Comparison of ENCODE assay signal across 12 cellular contexts in genomic region chr6:31354788-31355539, GRCh38. TPM values are rescaled to one million over a fixed set of nuclear protein-coding genes. Genes with fewer than 3 reads are reported as not detected.
A peak's percentile ranks its signal among the peaks of the same experiment; 100 is the strongest.
DNase-seq lines count a peak whose midpoint lies in the region; ATAC-seq and TF ChIP-seq lines count a peak whose summit lies in the region.
"Had no signal": no experiment of that assay in that cellular context is flagged by ENCODE, and none has a peak within 500 bp of the region (broad histone marks: within the 10 kb centered on the region; RNA-seq: fewer than 3 reads in every experiment).

No MANE protein-coding gene starts in this region.

- no peak overlapping the region for H2AFZ ChIP-seq in Karpas-422 (ENCODE audit: low read length)

- peaks cover 14% of the 10 kb centered on the region; the same call in 1 of the 2 replicates for H4K20me1 ChIP-seq in Karpas-422 (ENCODE audit: insufficient read depth, low read depth, low read length)

- no peaks in the 10 kb centered on the region for H3K27me3 Mint-ChIP-seq in CD8-positive, alpha-beta T cell (ENCODE audit: low read depth)

- peak overlapping the region; percentile 81 for H3K27ac Mint-ChIP-seq in CD8-positive, alpha-beta T cell
- H3K27ac Mint-ChIP-seq: mesothelial cell of epicardium had no signal

- peaks cover 29% of the 10 kb centered on the region for H3K36me3 ChIP-seq in CD8-positive, alpha-beta T cell (ENCODE audit: insufficient read depth, low read length)
- H3K36me3 ChIP-seq in Karpas-422 (ENCODE audit: insufficient read depth, low read length) (peaks cover 13% of the 10 kb centered on the region), ovary (no peaks in the 10 kb centered on the region), MG63 (no peaks in the 10 kb centered on the region), A673 (ENCODE audit: insufficient read depth, low read length, poor library complexity, severe bottlenecking) (no peaks in the 10 kb centered on the region)

- CTCF ChIA-PET in CD8-positive, alpha-beta T cell (lab: Charles Lee) = interaction anchor here (2.8 kb wide), 1 partner anchor 12 kb away, joined by 27 read pairs; no protein-coding TSS in a partner anchor
- CTCF ChIA-PET in A673 (lab: Charles Lee) = no interaction called here

- DNase-seq in CD8-positive, alpha-beta T cell = peak in 2 of 7 experiments; percentile 21 to 30
- no peak for DNase-seq in Karpas-422
- no peak for DNase-seq in dorsolateral prefrontal cortex
- DNase-seq in ovary = peak in 1 of 5 donors; percentile 19
- DNase-seq in MG63 = no peak
- DNase-seq in A673 (ENCODE audit: low spot score) = no peak
- DNase-seq: NCI-H510A, SW 1271 had no signal

- H3K36me3 Mint-ChIP-seq in CD8-positive, alpha-beta T cell = peaks cover 55% of the 10 kb centered on the region
- H3K36me3 Mint-ChIP-seq: mesothelial cell of epicardium had no signal

- no peaks in the 10 kb centered on the region for H3K9me2 ChIP-seq in Karpas-422 (replicated peaks; ENCODE audit: insufficient read depth, low read length)

- TF ChIP-seq CTCF in CD8-positive, alpha-beta T cell (IDR thresholded peaks at IDR 0.05) = no peak
- TF ChIP-seq CTCF in dorsolateral prefrontal cortex (IDR thresholded peaks at IDR 0.05 in 54 of 56, conservative IDR thresholded peaks at IDR 0.05 in 2 of 56; ENCODE audit: low read depth in 1 of 56, partially characterized antibody in 56 of 56) (no peak), ovary (IDR thresholded peaks at IDR 0.05) (no peak), A673 (conservative IDR thresholded peaks at IDR 0.05; ENCODE audit: low read depth, low read length) (no peak)

- POLR2A ChIA-PET in CD8-positive, alpha-beta T cell (lab: Charles Lee) = interaction anchor here (0.7 to 4.0 kb wide), 9 partner anchors 9 to 157 kb away, joined by 3 to 37 read pairs (median 3); no protein-coding TSS in a partner anchor
- POLR2A ChIA-PET in A673 (lab: Charles Lee; ENCODE audit: low non-redundant PET) = no interaction called here

- H3K4me3 ChIP-seq in CD8-positive, alpha-beta T cell (ENCODE audit: low read depth, low read length) = peak overlapping the region; percentile 92
- peak overlapping the region; percentile 88; the same call in 1 of the 2 replicates for H3K4me3 ChIP-seq in Karpas-422 (ENCODE audit: low read length)
- peak overlapping the region in 30 of 59 donors; percentile 6 to 79 (median 64) for H3K4me3 ChIP-seq in dorsolateral prefrontal cortex
- H3K4me3 ChIP-seq in ovary = peak overlapping the region; percentile 12
- H3K4me3 ChIP-seq in MG63 = no peak overlapping the region
- H3K4me3 ChIP-seq in A673 (ENCODE audit: low read depth, low read length, poor library complexity, severe bottlenecking) = no peak overlapping the region
- H3K4me3 ChIP-seq: K562 had no signal

- peak overlapping the region; percentile 79 for H3K4me2 ChIP-seq in Karpas-422 (ENCODE audit: low read depth, low read length, poor library complexity, severe bottlenecking)

- H3K9ac ChIP-seq in Karpas-422 (ENCODE audit: low read length) = peak overlapping the region; percentile 93; the same call in 1 of the 2 replicates

- peak overlapping the region; percentile 99 for H3K27ac ChIP-seq in CD8-positive, alpha-beta T cell (ENCODE audit: low read depth, low read length)
- H3K27ac ChIP-seq in Karpas-422 (ENCODE audit: low read length) (no peak overlapping the region), dorsolateral prefrontal cortex (no peak overlapping the region), ovary (no peak overlapping the region), A673 (ENCODE audit: low read depth, low read length, poor library complexity, severe bottlenecking) (no peak overlapping the region)

- no peaks in the 10 kb centered on the region for H3K9me3 Mint-ChIP-seq in CD8-positive, alpha-beta T cell
- H3K9me3 Mint-ChIP-seq: mesothelial cell of epicardium had no signal

- 75 to 86% (median 82%) methylated on average over 11 of the region's 11 CpGs for WGBS in ovary, 3 donors

- H3K4me1 ChIP-seq in CD8-positive, alpha-beta T cell (ENCODE audit: insufficient read depth, low read length) = peaks cover 57% of the 10 kb centered on the region
- H3K4me1 ChIP-seq in Karpas-422 (ENCODE audit: low read length) = peaks cover 46% of the 10 kb centered on the region
- no peaks in the 10 kb centered on the region for H3K4me1 ChIP-seq in ovary (ENCODE audit: insufficient read depth)
- peaks cover 6% of the 10 kb centered on the region for H3K4me1 ChIP-seq in A673 (ENCODE audit: insufficient read depth, low read length, poor library complexity, severe bottlenecking)

- no peak for TF ChIP-seq EP300 in ovary (IDR thresholded peaks at IDR 0.05)

- no peaks in the 10 kb centered on the region for H3K27me3 ChIP-seq in CD8-positive, alpha-beta T cell (ENCODE audit: insufficient read depth, low read length)
- H3K27me3 ChIP-seq in Karpas-422 (ENCODE audit: low read length) (no peaks in the 10 kb centered on the region), dorsolateral prefrontal cortex (peaks cover 0 to 25% (median 0%) of the 10 kb centered on the region in 45 donors), ovary (no peaks in the 10 kb centered on the region), MG63 (peaks cover 3% of the 10 kb centered on the region; the same call in 1 of the 2 replicates), A673 (replicated peaks; ENCODE audit: insufficient read depth, low read depth, low read length, poor library complexity) (peaks cover 49% of the 10 kb centered on the region)

- intact Hi-C loops in CD8-positive, alpha-beta T cell (cut with DNase I, micrococcal nuclease) = loop anchor here (1.0 to 5.0 kb wide), 2 partner anchors 84 to 738 kb away; partner anchors contain the start of genes MRPS18B (in 2 of the 2) and PPP1R10 (in 2 of the 2)
- intact Hi-C loops in dorsolateral prefrontal cortex (cut with DNase I) (loop anchor here in 1 of 2 donors (5.0 kb wide), 1 partner anchor 133 kb away; no protein-coding TSS in a partner anchor), ovary (cut with DNase I) (loop anchor here (5.0 to 10.0 kb wide), 4 partner anchors 83 to 160 kb away; partner anchors contain the start of gene HLA-C (in 1 of the 4)), A673 (cut with micrococcal nuclease; ENCODE audit: unreplicated experiment) (no loop called here)

- no peaks in the 10 kb centered on the region for H3K9me3 ChIP-seq in CD8-positive, alpha-beta T cell (ENCODE audit: low read length)
- H3K9me3 ChIP-seq in Karpas-422 (ENCODE audit: low read length) = no peaks in the 10 kb centered on the region
- no peaks in the 10 kb centered on the region for H3K9me3 ChIP-seq in ovary
- H3K9me3 ChIP-seq in MG63 = no peaks in the 10 kb centered on the region
- no peaks in the 10 kb centered on the region for H3K9me3 ChIP-seq in A673 (ENCODE audit: low read depth, low read length, poor library complexity, severe bottlenecking)

- H3K79me2 ChIP-seq in Karpas-422 (ENCODE audit: low read length) = no peaks in the 10 kb centered on the region

- TF ChIP-seq POLR2A in ovary (IDR thresholded peaks at IDR 0.05) = no peak

- H3K4me1 Mint-ChIP-seq in CD8-positive, alpha-beta T cell (ENCODE audit: low read depth) = peaks cover 72% of the 10 kb centered on the region
- H3K4me1 Mint-ChIP-seq: mesothelial cell of epicardium had no signal

- BruUV-seq in A673 (replicated peaks; lab: Mats Ljungman, UMichigan) = no TSS peak

- ATAC-seq in CD8-positive, alpha-beta T cell = no peak
- no peak for ATAC-seq in GM21515 (IDR thresholded peaks at IDR 0.05; ENCODE audit: unreplicated experiment)
- no peak for ATAC-seq in GM21529 (IDR thresholded peaks at IDR 0.05; ENCODE audit: unreplicated experiment)

- H3K4me3 Mint-ChIP-seq in CD8-positive, alpha-beta T cell = peak overlapping the region; percentile 100

RNA-seq across cellular contexts. Expression of gene HLA-B, which starts 2.0 kb away (rescaled TPM):
- over 10,000 TPM in 1 of 2 experiments, 1,000 to 10,000 TPM in 1; 9,693 to 10,002 TPM for total RNA-seq in CD8-positive, alpha-beta T cell
- 1,556 and 2,615 TPM in 2 replicates for total RNA-seq in Karpas-422 (2014; rRNA removed; shearing (Covaris generic); ENCODE audit: low replicate concordance)
- total RNA-seq in dorsolateral prefrontal cortex (100 to 1,000 TPM in 119 of 120 experiments, 10 to 100 TPM in 1; 80.7 to 736 (median 221) TPM), ovary (100 to 1,000 TPM; 358 to 625 (median 492) TPM), A673 (2021) (27.3 and 29.9 TPM in 2 replicates)
- polyA plus RNA-seq in ovary = 1,000 to 10,000 TPM in 1 of 2 donors, 100 to 1,000 TPM in 1; 680 to 2,036 TPM
- 35.3 and 69.1 TPM in 2 replicates for total RNA-seq in MG63 (2014; rRNA removed; shearing (Covaris generic); ENCODE audit: low replicate concordance)

RNA-seq across cellular contexts. Expression of gene MICA, which starts 48.4 kb away (rescaled TPM):
- total RNA-seq in CD8-positive, alpha-beta T cell = 1 to 10 TPM; 5.8 to 6.2 TPM
- total RNA-seq in Karpas-422 (2014; rRNA removed; shearing (Covaris generic); ENCODE audit: low replicate concordance) = not detected in 2 replicates
- total RNA-seq in dorsolateral prefrontal cortex (10 to 100 TPM in 30 of 120 experiments, 1 to 10 TPM in 90; 2.3 to 17.9 (median 7.9) TPM), ovary (10 to 100 TPM; 15.8 to 48.9 (median 24.5) TPM), A673 (2021) (31.6 and 41.2 TPM in 2 replicates)
- 10 to 100 TPM; 31.1 to 33.2 TPM for polyA plus RNA-seq in ovary
- total RNA-seq in MG63 (2014; rRNA removed; shearing (Covaris generic); ENCODE audit: low replicate concordance) = 15.9 and 31.0 TPM in 2 replicates

Comparison
In these comparisons a context has a peak if more than half of its experiments do, and no peak if none do; other contexts are left out.
1. H3K4me3 ChIP-seq: peak in CD8-positive, alpha-beta T cell (single experiment), Karpas-422 (single experiment), dorsolateral prefrontal cortex (30 of 59) and ovary (single experiment); none in MG63 (single experiment) and A673 (single experiment).